1 cellular context compared by ENCODE assay signal in the genomic region with DNA sequence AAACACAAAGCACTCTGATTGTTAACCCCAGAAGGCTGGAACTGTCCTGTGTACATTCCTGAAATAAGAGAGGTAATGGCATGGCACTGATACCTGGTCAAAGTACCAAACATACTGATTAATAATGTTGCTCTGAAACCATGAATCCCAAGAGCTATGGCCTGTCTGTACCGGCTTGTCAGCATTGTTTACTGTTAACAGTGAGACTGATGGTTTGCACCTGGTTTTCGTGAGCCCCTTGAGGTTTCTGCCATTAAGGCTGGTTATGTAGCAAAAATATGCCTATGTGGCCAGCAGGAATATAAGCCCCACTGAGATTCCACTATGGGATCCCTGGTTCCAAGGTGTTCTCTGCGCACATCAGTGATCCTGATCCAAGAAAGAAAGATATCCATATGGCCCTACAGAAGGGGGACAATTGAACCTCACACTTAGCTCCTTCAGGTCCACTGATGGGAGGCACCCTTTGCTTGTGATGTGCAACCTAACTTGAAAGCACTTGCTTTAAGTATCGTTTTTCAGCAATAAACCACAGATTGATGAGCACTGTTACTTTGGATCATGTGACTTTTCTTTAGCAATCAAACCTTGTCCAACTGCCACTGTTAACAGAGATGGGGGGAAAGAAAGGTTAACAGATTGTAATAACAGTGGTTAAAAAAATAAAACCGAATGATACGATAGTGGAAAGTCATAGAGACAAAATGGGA.
TF ChIP-seq lines count a peak whose summit lies in the region.

No MANE protein-coding gene starts in this region.

TF ChIP-seq in GM12878, 131 proteins besides CTCF, POLR2A, EP300 and RAD21 (continued from another document and continues in another):
- TF ChIP-seq, protein P1, sequence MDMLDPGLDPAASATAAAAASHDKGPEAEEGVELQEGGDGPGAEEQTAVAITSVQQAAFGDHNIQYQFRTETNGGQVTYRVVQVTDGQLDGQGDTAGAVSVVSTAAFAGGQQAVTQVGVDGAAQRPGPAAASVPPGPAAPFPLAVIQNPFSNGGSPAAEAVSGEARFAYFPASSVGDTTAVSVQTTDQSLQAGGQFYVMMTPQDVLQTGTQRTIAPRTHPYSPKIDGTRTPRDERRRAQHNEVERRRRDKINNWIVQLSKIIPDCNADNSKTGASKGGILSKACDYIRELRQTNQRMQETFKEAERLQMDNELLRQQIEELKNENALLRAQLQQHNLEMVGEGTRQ (IDR thresholded peaks at IDR 0.05; ENCODE audit: borderline replicate concordance, low read depth, low read length): no peak; the same call in 1 of the 2 replicates
- TF ChIP-seq YY1 (IDR thresholded peaks at IDR 0.05; ENCODE audit: low read depth, low read length) (no peak), RUNX3 (IDR thresholded peaks at IDR 0.05; ENCODE audit: low read length) (peak; percentile 31), FOS (IDR thresholded peaks at IDR 0.05; ENCODE audit: borderline replicate concordance, extremely low read depth, insufficient read length) (no peak), POU2F2 (IDR thresholded peaks at IDR 0.05; ENCODE audit: borderline replicate concordance, low read depth, low read length) (no peak), MEF2A (IDR thresholded peaks at IDR 0.05; ENCODE audit: insufficient read depth, low read depth, low read length) (no peak), TCF12 (IDR thresholded peaks at IDR 0.05; ENCODE audit: low read depth, low read length) (0 out of 2 replicates have a peak, but pooled peaks have one; percentile 28), ETV6 (conservative IDR thresholded peaks at IDR 0.05 in 1 of 2, IDR thresholded peaks at IDR 0.05 in 1 of 2; ENCODE audit: borderline replicate concordance in 1 of 2, low read depth in 1 of 2) (no peak)
- TF ChIP-seq, protein P2, sequence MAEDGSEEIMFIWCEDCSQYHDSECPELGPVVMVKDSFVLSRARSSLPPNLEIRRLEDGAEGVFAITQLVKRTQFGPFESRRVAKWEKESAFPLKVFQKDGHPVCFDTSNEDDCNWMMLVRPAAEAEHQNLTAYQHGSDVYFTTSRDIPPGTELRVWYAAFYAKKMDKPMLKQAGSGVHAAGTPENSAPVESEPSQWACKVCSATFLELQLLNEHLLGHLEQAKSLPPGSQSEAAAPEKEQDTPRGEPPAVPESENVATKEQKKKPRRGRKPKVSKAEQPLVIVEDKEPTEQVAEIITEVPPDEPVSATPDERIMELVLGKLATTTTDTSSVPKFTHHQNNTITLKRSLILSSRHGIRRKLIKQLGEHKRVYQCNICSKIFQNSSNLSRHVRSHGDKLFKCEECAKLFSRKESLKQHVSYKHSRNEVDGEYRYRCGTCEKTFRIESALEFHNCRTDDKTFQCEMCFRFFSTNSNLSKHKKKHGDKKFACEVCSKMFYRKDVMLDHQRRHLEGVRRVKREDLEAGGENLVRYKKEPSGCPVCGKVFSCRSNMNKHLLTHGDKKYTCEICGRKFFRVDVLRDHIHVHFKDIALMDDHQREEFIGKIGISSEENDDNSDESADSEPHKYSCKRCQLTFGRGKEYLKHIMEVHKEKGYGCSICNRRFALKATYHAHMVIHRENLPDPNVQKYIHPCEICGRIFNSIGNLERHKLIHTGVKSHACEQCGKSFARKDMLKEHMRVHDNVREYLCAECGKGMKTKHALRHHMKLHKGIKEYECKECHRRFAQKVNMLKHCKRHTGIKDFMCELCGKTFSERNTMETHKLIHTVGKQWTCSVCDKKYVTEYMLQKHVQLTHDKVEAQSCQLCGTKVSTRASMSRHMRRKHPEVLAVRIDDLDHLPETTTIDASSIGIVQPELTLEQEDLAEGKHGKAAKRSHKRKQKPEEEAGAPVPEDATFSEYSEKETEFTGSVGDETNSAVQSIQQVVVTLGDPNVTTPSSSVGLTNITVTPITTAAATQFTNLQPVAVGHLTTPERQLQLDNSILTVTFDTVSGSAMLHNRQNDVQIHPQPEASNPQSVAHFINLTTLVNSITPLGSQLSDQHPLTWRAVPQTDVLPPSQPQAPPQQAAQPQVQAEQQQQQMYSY (CRISPR knock-in tag; IDR thresholded peaks at IDR 0.05): no peak
- TF ChIP-seq, protein P3, sequence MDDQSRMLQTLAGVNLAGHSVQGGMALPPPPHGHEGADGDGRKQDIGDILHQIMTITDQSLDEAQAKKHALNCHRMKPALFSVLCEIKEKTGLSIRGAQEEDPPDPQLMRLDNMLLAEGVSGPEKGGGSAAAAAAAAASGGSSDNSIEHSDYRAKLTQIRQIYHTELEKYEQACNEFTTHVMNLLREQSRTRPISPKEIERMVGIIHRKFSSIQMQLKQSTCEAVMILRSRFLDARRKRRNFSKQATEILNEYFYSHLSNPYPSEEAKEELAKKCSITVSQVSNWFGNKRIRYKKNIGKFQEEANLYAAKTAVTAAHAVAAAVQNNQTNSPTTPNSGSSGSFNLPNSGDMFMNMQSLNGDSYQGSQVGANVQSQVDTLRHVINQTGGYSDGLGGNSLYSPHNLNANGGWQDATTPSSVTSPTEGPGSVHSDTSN (IDR thresholded peaks at IDR 0.05; ENCODE audit: insufficient replicate concordance, low read depth, low read length): no peak
- TF ChIP-seq, protein P4, sequence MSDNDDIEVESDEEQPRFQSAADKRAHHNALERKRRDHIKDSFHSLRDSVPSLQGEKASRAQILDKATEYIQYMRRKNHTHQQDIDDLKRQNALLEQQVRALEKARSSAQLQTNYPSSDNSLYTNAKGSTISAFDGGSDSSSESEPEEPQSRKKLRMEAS (IDR thresholded peaks at IDR 0.05; ENCODE audit: low read depth, low read length): no peak
- TF ChIP-seq, protein P5, sequence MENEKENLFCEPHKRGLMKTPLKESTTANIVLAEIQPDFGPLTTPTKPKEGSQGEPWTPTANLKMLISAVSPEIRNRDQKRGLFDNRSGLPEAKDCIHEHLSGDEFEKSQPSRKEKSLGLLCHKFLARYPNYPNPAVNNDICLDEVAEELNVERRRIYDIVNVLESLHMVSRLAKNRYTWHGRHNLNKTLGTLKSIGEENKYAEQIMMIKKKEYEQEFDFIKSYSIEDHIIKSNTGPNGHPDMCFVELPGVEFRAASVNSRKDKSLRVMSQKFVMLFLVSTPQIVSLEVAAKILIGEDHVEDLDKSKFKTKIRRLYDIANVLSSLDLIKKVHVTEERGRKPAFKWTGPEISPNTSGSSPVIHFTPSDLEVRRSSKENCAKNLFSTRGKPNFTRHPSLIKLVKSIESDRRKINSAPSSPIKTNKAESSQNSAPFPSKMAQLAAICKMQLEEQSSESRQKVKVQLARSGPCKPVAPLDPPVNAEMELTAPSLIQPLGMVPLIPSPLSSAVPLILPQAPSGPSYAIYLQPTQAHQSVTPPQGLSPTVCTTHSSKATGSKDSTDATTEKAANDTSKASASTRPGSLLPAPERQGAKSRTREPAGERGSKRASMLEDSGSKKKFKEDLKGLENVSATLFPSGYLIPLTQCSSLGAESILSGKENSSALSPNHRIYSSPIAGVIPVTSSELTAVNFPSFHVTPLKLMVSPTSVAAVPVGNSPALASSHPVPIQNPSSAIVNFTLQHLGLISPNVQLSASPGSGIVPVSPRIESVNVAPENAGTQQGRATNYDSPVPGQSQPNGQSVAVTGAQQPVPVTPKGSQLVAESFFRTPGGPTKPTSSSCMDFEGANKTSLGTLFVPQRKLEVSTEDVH (IDR thresholded peaks at IDR 0.05; ENCODE audit: low read depth, partially characterized antibody): no peak
- TF ChIP-seq, protein P6, sequence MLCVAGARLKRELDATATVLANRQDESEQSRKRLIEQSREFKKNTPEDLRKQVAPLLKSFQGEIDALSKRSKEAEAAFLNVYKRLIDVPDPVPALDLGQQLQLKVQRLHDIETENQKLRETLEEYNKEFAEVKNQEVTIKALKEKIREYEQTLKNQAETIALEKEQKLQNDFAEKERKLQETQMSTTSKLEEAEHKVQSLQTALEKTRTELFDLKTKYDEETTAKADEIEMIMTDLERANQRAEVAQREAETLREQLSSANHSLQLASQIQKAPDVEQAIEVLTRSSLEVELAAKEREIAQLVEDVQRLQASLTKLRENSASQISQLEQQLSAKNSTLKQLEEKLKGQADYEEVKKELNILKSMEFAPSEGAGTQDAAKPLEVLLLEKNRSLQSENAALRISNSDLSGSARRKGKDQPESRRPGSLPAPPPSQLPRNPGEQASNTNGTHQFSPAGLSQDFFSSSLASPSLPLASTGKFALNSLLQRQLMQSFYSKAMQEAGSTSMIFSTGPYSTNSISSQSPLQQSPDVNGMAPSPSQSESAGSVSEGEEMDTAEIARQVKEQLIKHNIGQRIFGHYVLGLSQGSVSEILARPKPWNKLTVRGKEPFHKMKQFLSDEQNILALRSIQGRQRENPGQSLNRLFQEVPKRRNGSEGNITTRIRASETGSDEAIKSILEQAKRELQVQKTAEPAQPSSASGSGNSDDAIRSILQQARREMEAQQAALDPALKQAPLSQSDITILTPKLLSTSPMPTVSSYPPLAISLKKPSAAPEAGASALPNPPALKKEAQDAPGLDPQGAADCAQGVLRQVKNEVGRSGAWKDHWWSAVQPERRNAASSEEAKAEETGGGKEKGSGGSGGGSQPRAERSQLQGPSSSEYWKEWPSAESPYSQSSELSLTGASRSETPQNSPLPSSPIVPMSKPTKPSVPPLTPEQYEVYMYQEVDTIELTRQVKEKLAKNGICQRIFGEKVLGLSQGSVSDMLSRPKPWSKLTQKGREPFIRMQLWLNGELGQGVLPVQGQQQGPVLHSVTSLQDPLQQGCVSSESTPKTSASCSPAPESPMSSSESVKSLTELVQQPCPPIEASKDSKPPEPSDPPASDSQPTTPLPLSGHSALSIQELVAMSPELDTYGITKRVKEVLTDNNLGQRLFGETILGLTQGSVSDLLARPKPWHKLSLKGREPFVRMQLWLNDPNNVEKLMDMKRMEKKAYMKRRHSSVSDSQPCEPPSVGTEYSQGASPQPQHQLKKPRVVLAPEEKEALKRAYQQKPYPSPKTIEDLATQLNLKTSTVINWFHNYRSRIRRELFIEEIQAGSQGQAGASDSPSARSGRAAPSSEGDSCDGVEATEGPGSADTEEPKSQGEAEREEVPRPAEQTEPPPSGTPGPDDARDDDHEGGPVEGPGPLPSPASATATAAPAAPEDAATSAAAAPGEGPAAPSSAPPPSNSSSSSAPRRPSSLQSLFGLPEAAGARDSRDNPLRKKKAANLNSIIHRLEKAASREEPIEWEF (IDR thresholded peaks at IDR 0.05; ENCODE audit: insufficient replicate concordance, low read depth, low read length): peak; percentile 26
- TF ChIP-seq, protein P7, sequence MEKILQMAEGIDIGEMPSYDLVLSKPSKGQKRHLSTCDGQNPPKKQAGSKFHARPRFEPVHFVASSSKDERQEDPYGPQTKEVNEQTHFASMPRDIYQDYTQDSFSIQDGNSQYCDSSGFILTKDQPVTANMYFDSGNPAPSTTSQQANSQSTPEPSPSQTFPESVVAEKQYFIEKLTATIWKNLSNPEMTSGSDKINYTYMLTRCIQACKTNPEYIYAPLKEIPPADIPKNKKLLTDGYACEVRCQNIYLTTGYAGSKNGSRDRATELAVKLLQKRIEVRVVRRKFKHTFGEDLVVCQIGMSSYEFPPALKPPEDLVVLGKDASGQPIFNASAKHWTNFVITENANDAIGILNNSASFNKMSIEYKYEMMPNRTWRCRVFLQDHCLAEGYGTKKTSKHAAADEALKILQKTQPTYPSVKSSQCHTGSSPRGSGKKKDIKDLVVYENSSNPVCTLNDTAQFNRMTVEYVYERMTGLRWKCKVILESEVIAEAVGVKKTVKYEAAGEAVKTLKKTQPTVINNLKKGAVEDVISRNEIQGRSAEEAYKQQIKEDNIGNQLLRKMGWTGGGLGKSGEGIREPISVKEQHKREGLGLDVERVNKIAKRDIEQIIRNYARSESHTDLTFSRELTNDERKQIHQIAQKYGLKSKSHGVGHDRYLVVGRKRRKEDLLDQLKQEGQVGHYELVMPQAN (conservative IDR thresholded peaks at IDR 0.05): no peak
- TF ChIP-seq, protein P8, sequence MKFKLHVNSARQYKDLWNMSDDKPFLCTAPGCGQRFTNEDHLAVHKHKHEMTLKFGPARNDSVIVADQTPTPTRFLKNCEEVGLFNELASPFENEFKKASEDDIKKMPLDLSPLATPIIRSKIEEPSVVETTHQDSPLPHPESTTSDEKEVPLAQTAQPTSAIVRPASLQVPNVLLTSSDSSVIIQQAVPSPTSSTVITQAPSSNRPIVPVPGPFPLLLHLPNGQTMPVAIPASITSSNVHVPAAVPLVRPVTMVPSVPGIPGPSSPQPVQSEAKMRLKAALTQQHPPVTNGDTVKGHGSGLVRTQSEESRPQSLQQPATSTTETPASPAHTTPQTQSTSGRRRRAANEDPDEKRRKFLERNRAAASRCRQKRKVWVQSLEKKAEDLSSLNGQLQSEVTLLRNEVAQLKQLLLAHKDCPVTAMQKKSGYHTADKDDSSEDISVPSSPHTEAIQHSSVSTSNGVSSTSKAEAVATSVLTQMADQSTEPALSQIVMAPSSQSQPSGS (IDR thresholded peaks at IDR 0.05; ENCODE audit: low read length): no peak
- TF ChIP-seq, protein P9, sequence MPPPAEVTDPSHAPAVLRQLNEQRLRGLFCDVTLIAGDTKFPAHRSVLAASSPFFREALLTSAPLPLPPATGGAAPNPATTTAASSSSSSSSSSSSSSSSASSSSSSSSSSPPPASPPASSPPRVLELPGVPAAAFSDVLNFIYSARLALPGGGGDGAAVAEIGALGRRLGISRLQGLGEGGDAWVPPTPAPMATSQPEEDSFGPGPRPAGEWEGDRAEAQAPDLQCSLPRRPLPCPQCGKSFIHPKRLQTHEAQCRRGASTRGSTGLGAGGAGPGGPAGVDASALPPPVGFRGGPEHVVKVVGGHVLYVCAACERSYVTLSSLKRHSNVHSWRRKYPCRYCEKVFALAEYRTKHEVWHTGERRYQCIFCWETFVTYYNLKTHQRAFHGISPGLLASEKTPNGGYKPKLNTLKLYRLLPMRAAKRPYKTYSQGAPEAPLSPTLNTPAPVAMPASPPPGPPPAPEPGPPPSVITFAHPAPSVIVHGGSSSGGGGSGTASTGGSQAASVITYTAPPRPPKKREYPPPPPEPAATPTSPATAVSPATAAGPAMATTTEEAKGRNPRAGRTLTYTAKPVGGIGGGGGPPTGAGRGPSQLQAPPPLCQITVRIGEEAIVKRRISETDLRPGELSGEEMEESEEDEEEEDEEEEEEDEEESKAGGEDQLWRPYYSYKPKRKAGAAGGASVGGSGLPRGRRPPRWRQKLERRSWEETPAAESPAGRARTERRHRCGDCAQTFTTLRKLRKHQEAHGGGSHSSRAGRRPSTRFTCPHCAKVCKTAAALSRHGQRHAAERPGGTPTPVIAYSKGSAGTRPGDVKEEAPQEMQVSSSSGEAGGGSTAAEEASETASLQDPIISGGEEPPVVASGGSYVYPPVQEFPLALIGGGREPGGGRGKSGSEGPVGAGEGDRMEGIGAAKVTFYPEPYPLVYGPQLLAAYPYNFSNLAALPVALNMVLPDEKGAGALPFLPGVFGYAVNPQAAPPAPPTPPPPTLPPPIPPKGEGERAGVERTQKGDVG (CRISPR knock-in tag; IDR thresholded peaks at IDR 0.05): no peak
